Comparison of ENCODE assay signal across 12 cellular contexts in the genomic region with DNA sequence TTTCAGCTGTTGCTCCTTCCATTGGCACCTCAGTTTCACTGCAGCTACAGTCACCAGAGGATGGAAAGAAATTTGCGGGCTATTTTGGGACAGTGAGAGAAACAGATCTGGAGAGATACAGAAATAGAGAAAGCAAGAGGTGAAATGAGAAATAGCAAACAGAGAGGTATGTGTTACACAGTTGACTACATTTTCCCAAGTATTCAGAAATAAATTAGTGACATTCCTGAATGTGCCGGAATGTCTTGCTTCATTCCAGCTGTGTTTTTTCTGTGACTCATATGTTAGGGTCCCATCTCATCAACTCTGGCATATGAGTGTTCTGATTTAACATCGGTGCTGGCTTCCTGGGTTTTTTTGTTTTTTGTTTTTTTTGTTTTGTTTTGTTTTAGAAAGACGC.
DNase-seq lines count a peak whose midpoint lies in the region; TF ChIP-seq lines count a peak whose summit lies in the region.
"Had no signal": no experiment of that assay in that cellular context is flagged by ENCODE, and none has a peak within 500 bp of the region (broad histone marks: within the 10 kb centered on the region; RNA-seq: fewer than 3 reads in every experiment).

No MANE protein-coding gene starts in this region.

- H3K27ac ChIP-seq in breast epithelium (no peak overlapping the region), brain microvascular endothelial cell (peak overlapping the region; percentile 48), subcutaneous abdominal adipose tissue (ENCODE audit: low read depth, low read length) (peak overlapping the region; percentile 24)
- H3K27ac ChIP-seq: 22Rv1 had no signal

- H3K4me1 ChIP-seq in breast epithelium = no peaks in the 10 kb centered on the region
- peaks cover 3 to 25% (median 24%) of the 10 kb centered on the region in 5 donors for H3K4me1 ChIP-seq in subcutaneous abdominal adipose tissue (ENCODE audit: control insufficient read depth in 5 of 5, insufficient read depth in 5 of 5, low read length in 5 of 5)

- H3K9me3 Mint-ChIP-seq in MCF 10A (ENCODE audit: unreplicated experiment) (peaks cover 8% of the 10 kb centered on the region), immature natural killer cell (peaks cover 0 to 13% (median 3%) of the 10 kb centered on the region in 6 donors)
- peaks cover 3% of the 10 kb centered on the region for H3K9me3 Mint-ChIP-seq in activated T-helper 2 cell treated with anti-CD3 and anti-CD28 coated beads, Interferon-gamma antibody, Interleukin-2, Interleukin-4, amounts not matched to agents 10 μg/mL and 5 μg/mL and 100 μg/mL, durations not matched to agents 14 hours and 24 hours and 36 hours

- H3K4me3 ChIP-seq in breast epithelium = no peak overlapping the region
- no peak overlapping the region for H3K4me3 ChIP-seq in brain microvascular endothelial cell (ENCODE audit: low read depth, low read length)
- no peak overlapping the region for H3K4me3 ChIP-seq in subcutaneous abdominal adipose tissue (ENCODE audit: low read depth in 1 of 5, low read length in 5 of 5)

- CTCF ChIA-PET in MCF 10A (lab: Yijun Ruan, JAX) = interaction anchor here (0.6 to 1.7 kb wide), 5 partner anchors 14 to 954 kb away, joined by 3 to 4 read pairs (median 3); no protein-coding TSS in a partner anchor

- H3K27me3 ChIP-seq in breast epithelium = no peaks in the 10 kb centered on the region
- no peaks in the 10 kb centered on the region for H3K27me3 ChIP-seq in brain microvascular endothelial cell (replicated peaks)
- H3K27me3 ChIP-seq in subcutaneous abdominal adipose tissue (ENCODE audit: control insufficient read depth in 5 of 5, insufficient read depth in 4 of 5, low read length in 5 of 5) = no peaks in the 10 kb centered on the region

- in situ Hi-C loops in brain microvascular endothelial cell (cut with HindIII; ENCODE audit: low pct_ligation_motif_present, low sequenced_read_pairs) = no loop called here

- H3K9me3 ChIP-seq in breast epithelium = peaks cover 4 to 9% of the 10 kb centered on the region in 2 donors
- H3K9me3 ChIP-seq in subcutaneous abdominal adipose tissue (ENCODE audit: control insufficient read depth in 5 of 5, low read length in 5 of 5) = no peaks in the 10 kb centered on the region

- no peak overlapping the region for H3K4me3 Mint-ChIP-seq in MCF 10A (ENCODE audit: unreplicated experiment)
- H3K4me3 Mint-ChIP-seq in activated T-helper 2 cell treated with anti-CD3 and anti-CD28 coated beads, Interferon-gamma antibody, Interleukin-2, Interleukin-4, amounts not matched to agents 10 μg/mL and 5 μg/mL and 100 μg/mL, durations not matched to agents 14 hours and 24 hours and 36 hours (ENCODE audit: low read depth) = no peak overlapping the region
- H3K4me3 Mint-ChIP-seq in immature natural killer cell = no peak overlapping the region

- H3K27ac Mint-ChIP-seq in MCF 10A (ENCODE audit: low read depth, unreplicated experiment) (no peak overlapping the region), immature natural killer cell (no peak overlapping the region)
- no peak overlapping the region for H3K27ac Mint-ChIP-seq in activated T-helper 2 cell treated with anti-CD3 and anti-CD28 coated beads, Interferon-gamma antibody, Interleukin-2, Interleukin-4, amounts not matched to agents 10 μg/mL and 5 μg/mL and 100 μg/mL, durations not matched to agents 14 hours and 24 hours and 36 hours

- no peak for TF ChIP-seq POLR2A in breast epithelium (IDR thresholded peaks at IDR 0.05)

- H3K27me3 Mint-ChIP-seq in MCF 10A (ENCODE audit: insufficient read depth, unreplicated experiment) = no peaks in the 10 kb centered on the region
- no peaks in the 10 kb centered on the region for H3K27me3 Mint-ChIP-seq in activated T-helper 2 cell treated with anti-CD3 and anti-CD28 coated beads, Interferon-gamma antibody, Interleukin-2, Interleukin-4, amounts not matched to agents 10 μg/mL and 5 μg/mL and 100 μg/mL, durations not matched to agents 14 hours and 24 hours and 36 hours (ENCODE audit: low read depth)
- peaks cover 0 to 2% (median 2%) of the 10 kb centered on the region in 3 donors for H3K27me3 Mint-ChIP-seq in immature natural killer cell (ENCODE audit: low read depth in 3 of 3)

- TF ChIP-seq CTCF in MCF 10A (IDR thresholded peaks at IDR 0.05; ENCODE audit: unreplicated experiment) = no peak
- TF ChIP-seq CTCF in breast epithelium (IDR thresholded peaks at IDR 0.05) = no peak
- TF ChIP-seq CTCF in brain microvascular endothelial cell (IDR thresholded peaks at IDR 0.05; ENCODE audit: low read depth, low read length, missing control alignments) = no peak

- peak; percentile 79 for DNase-seq in MCF 10A (ENCODE audit: unreplicated experiment)
- no peak for DNase-seq in breast epithelium (ENCODE audit: low spot score in 2 of 2)
- peak; percentile 82 for DNase-seq in brain microvascular endothelial cell
- DNase-seq in iPS-NIHi7 (ENCODE audit: extremely low spot score) = peak; percentile 23
- DNase-seq in stimulated activated CD4-positive, alpha-beta T cell treated with anti-CD3 and anti-CD28 coated beads, Interleukin-15, amount 100 ng/mL, for 24 hours = no peak
- no peak for DNase-seq in activated T-helper 2 cell treated with anti-CD3 and anti-CD28 coated beads, Interferon-gamma antibody, Interleukin-2, Interleukin-4, amounts not matched to agents 10 μg/mL and 5 μg/mL and 100 μg/mL, durations not matched to agents 14 hours and 24 hours and 36 hours (ENCODE audit: low spot score)
- DNase-seq in immature natural killer cell = no peak
- DNase-seq: activated CD4-positive, alpha-beta T cell treated with anti-CD3 and anti-CD28 coated beads for 4 hours; activated naive CD4-positive, alpha-beta T cell; midbrain had no signal

- H3K36me3 Mint-ChIP-seq in MCF 10A (ENCODE audit: insufficient read depth, unreplicated experiment) = no peaks in the 10 kb centered on the region
- no peaks in the 10 kb centered on the region for H3K36me3 Mint-ChIP-seq in activated T-helper 2 cell treated with anti-CD3 and anti-CD28 coated beads, Interferon-gamma antibody, Interleukin-2, Interleukin-4, amounts not matched to agents 10 μg/mL and 5 μg/mL and 100 μg/mL, durations not matched to agents 14 hours and 24 hours and 36 hours (ENCODE audit: low read depth)
- H3K36me3 Mint-ChIP-seq in immature natural killer cell = peaks cover 0 to 4% (median 0%) of the 10 kb centered on the region in 3 donors

- POLR2A ChIA-PET in MCF 10A (lab: Yijun Ruan, JAX) = interaction anchor here (0.6 to 2.3 kb wide), 8 partner anchors 9 to 1758 kb away, joined by 3 to 8 read pairs (median 3); no protein-coding TSS in a partner anchor

- H3K36me3 ChIP-seq in breast epithelium (no peaks in the 10 kb centered on the region), brain microvascular endothelial cell (replicated peaks) (no peaks in the 10 kb centered on the region), subcutaneous abdominal adipose tissue (ENCODE audit: control insufficient read depth in 5 of 5, insufficient read depth in 5 of 5, low read length in 5 of 5) (no peaks in the 10 kb centered on the region)

- H3K4me1 Mint-ChIP-seq in MCF 10A (ENCODE audit: insufficient read depth, unreplicated experiment) (peaks cover 32% of the 10 kb centered on the region), immature natural killer cell (no peaks in the 10 kb centered on the region)
- H3K4me1 Mint-ChIP-seq in activated T-helper 2 cell treated with anti-CD3 and anti-CD28 coated beads, Interferon-gamma antibody, Interleukin-2, Interleukin-4, amounts not matched to agents 10 μg/mL and 5 μg/mL and 100 μg/mL, durations not matched to agents 14 hours and 24 hours and 36 hours (ENCODE audit: low read depth) = no peaks in the 10 kb centered on the region

- intact Hi-C loops in MCF 10A (cut with micrococcal nuclease) = loop anchor here (5.0 kb wide), 3 partner anchors 48 to 82 kb away; partner anchors contain the start of gene ZNF462
- intact Hi-C loops in breast epithelium (cut with DNase I; ENCODE audit: low total_unique reads) = no loop called here
- intact Hi-C loops in activated T-helper 2 cell treated with anti-CD3 and anti-CD28 coated beads, Interferon-gamma antibody, Interleukin-2, Interleukin-4, amounts not matched to agents 10 μg/mL and 5 μg/mL and 100 μg/mL, durations not matched to agents 14 hours and 24 hours and 36 hours (cut with micrococcal nuclease) = no loop called here

- H3K9ac ChIP-seq in subcutaneous abdominal adipose tissue (ENCODE audit: low read length in 5 of 5) = no peak overlapping the region

- BruUV-seq in MCF 10A (replicated peaks; lab: Mats Ljungman, UMichigan) = no TSS peak

Comparison
In these comparisons a context has a peak if more than half of its experiments do, and no peak if none do; other contexts are left out.
1. DNase-seq: peak in MCF 10A (single experiment), brain microvascular endothelial cell (single experiment) and iPS-NIHi7 (single experiment); none in breast epithelium (0 of 2), stimulated activated CD4-positive, alpha-beta T cell treated with anti-CD3 and anti-CD28 coated beads, Interleukin-15, amount 100 ng/mL, for 24 hours (single experiment), activated T-helper 2 cell treated with anti-CD3 and anti-CD28 coated beads, Interferon-gamma antibody, Interleukin-2, Interleukin-4, amounts not matched to agents 10 μg/mL and 5 μg/mL and 100 μg/mL, durations not matched to agents 14 hours and 24 hours and 36 hours (single experiment) and immature natural killer cell (0 of 3).
2. H3K27ac ChIP-seq: peak in brain microvascular endothelial cell (single experiment) and subcutaneous abdominal adipose tissue (single experiment); none in breast epithelium (0 of 2).